Comparison of ENCODE assay signal across 20 cellular contexts in genomic region chr3:55797084-55797483, GRCh38.
"Had no signal": no experiment of that assay in that cellular context is flagged by ENCODE, and none has a peak within 500 bp of the region (broad histone marks: within the 10 kb centered on the region; RNA-seq: fewer than 3 reads in every experiment).

No MANE protein-coding gene starts in this region.

- H3K27ac ChIP-seq: epithelial cell of prostate, esophagus squamous epithelium, heart left ventricle, right atrium auricular region, sigmoid colon, suprapubic skin, thyroid gland had no signal

- ATAC-seq: heart left ventricle; mucosa of descending colon; natural killer cell; stimulated activated effector memory CD8-positive, alpha-beta T cell treated with anti-CD3 and anti-CD28 coated beads, Interleukin-12 subunit alpha, Interleukin-12 subunit beta, amount 100 ng/mL, for 72 hours; stimulated activated naive CD8-positive, alpha-beta T cell treated with anti-CD3 and anti-CD28 coated beads, Interleukin-15, Interleukin-2, amounts not matched to agents 100 U/mL and 50 U/mL, for 24 hours had no signal

- H3K4me3 ChIP-seq: esophagus squamous epithelium, heart left ventricle, mucosa of descending colon, right atrium auricular region, sigmoid colon, suprapubic skin, thyroid gland had no signal

- H3K4me1 ChIP-seq: heart left ventricle, right atrium auricular region, sigmoid colon, suprapubic skin, thyroid gland had no signal

- H3K9me3 ChIP-seq: esophagus squamous epithelium, mucosa of descending colon, right atrium auricular region, sigmoid colon, suprapubic skin, thyroid gland had no signal

- DNase-seq: cortex of kidney; effector memory CD4-positive, alpha-beta T cell; esophagus squamous epithelium; foreskin melanocyte; heart left ventricle; hippocampal formation; kidney glomerular epithelial cell; mammary epithelial cell; natural killer cell; posterior cingulate gyrus; sigmoid colon; stimulated activated CD4-positive, alpha-beta T cell treated with anti-CD3 and anti-CD28 coated beads, Interleukin-4, amount 100 ng/mL, for 1 hour; stimulated activated CD8-positive, alpha-beta memory T cell treated with anti-CD3 and anti-CD28 coated beads, Interleukin-4, amount 100 ng/mL, for 48 hours; stimulated activated naive CD8-positive, alpha-beta T cell treated with anti-CD3 and anti-CD28 coated beads, Interleukin-15, Interleukin-2, amounts not matched to agents 100 U/mL and 50 U/mL, for 24 hours; thyroid gland had no signal

- H3K27me3 ChIP-seq: esophagus squamous epithelium, right atrium auricular region, sigmoid colon, suprapubic skin, thyroid gland had no signal

- H3K36me3 ChIP-seq: esophagus squamous epithelium, heart left ventricle, right atrium auricular region, sigmoid colon, suprapubic skin, thyroid gland had no signal
